Comparison of ENCODE assay signal across 7 cellular contexts in genomic region chr6:159727717-159728440, GRCh38. TPM values are rescaled to one million over a fixed set of nuclear protein-coding genes. Genes with fewer than 3 reads are reported as not detected.
DNase-seq lines count a peak whose midpoint lies in the region; ATAC-seq and TF ChIP-seq lines count a peak whose summit lies in the region.

No MANE protein-coding gene starts in this region.

- H3K4me1 Mint-ChIP-seq in T-cell, result peaks cover 71 to 72% (median 71%) of the 10 kb centered on the region in 3 donors
- H3K4me1 Mint-ChIP-seq in naive thymus-derived CD4-positive, alpha-beta T cell, result peaks cover 36 to 79% (median 68%) of the 10 kb centered on the region in 7 donors

- POLR2A ChIA-PET in GM10248 (lab: Yijun Ruan, JAX), result interaction anchor here (2.3 kb wide), 1 partner anchor 62 kb away, joined by 14 read pairs; the partner anchor contains the start of genes MRPL18 and TCP1
- POLR2A ChIA-PET in T-cell (lab: Charles Lee), result interaction anchor here (0.5 to 2.1 kb wide), 8 partner anchors 10 to 62 kb away, joined by 3 to 11 read pairs (median 6); partner anchors contain the start of genes MRPL18 (in 2 of the 2), TCP1 (in 2 of the 2) and ACAT2 (in 1 of the 2)
- POLR2A ChIA-PET in naive thymus-derived CD4-positive, alpha-beta T cell (lab: Charles Lee), result interaction anchor here (0.6 to 5.8 kb wide), 8 partner anchors 10 to 135 kb away, joined by 3 to 115 read pairs (median 8); partner anchors contain the start of genes ACAT2, MRPL18, SOD2 and TCP1

- H3K4me1 ChIP-seq in naive thymus-derived CD4-positive, alpha-beta T cell (ENCODE audit: control insufficient read depth in 2 of 2, insufficient read depth in 2 of 2, low read length in 2 of 2), result peaks cover 33 to 34% of the 10 kb centered on the region in 2 donors

- no peaks in the 10 kb centered on the region for H3K27me3 Mint-ChIP-seq in T-cell
- peaks cover 0 to 6% (median 0%) of the 10 kb centered on the region in 5 donors for H3K27me3 Mint-ChIP-seq in naive thymus-derived CD4-positive, alpha-beta T cell

- no peaks in the 10 kb centered on the region for H3K9me3 ChIP-seq in naive thymus-derived CD4-positive, alpha-beta T cell (ENCODE audit: control insufficient read depth in 2 of 3, low read length in 3 of 3)

- H3K4me3 ChIP-seq in naive thymus-derived CD4-positive, alpha-beta T cell (ENCODE audit: low read length), result peak overlapping the region; percentile 89

- H3K27ac ChIP-seq in epithelial cell of prostate, result peak overlapping the region; percentile 97
- peak overlapping the region; percentile 91 for H3K27ac ChIP-seq in naive thymus-derived CD4-positive, alpha-beta T cell (ENCODE audit: low read depth, low read length)

- H3K27me3 ChIP-seq in naive thymus-derived CD4-positive, alpha-beta T cell (ENCODE audit: control insufficient read depth in 2 of 2, insufficient read depth in 2 of 2, low read length in 2 of 2), result no peaks in the 10 kb centered on the region

- peaks cover 13% of the 10 kb centered on the region for H3K36me3 Mint-ChIP-seq in T-cell
- peaks cover 5 to 23% (median 8%) of the 10 kb centered on the region in 5 donors for H3K36me3 Mint-ChIP-seq in naive thymus-derived CD4-positive, alpha-beta T cell

- TF ChIP-seq CTCF in GM10248 (IDR thresholded peaks at IDR 0.05; ENCODE audit: control extremely low read depth, extremely low read depth, low read depth, missing control alignments), result no peak
- no peak for TF ChIP-seq CTCF in GM20000 (IDR thresholded peaks at IDR 0.05; ENCODE audit: extremely low read depth, missing control alignments)

- DNase-seq in GM10248 (ENCODE audit: extremely low spot score) (peak; percentile 57), GM20000 (ENCODE audit: low spot score) (peak; percentile 72), T-cell (peak in 16 of 34 experiments; percentile 3 to 45 (median 25)), epithelial cell of prostate (ENCODE audit: low read depth, low spot score) (no peak), NCI-H524 treated with DMSO at 0.1 percent for 48 hours (lab: John Stamatoyannopoulos, UW) (no peak)
- DNase-seq in naive thymus-derived CD4-positive, alpha-beta T cell, result peak in 1 of 9 donors; percentile 31

- intact Hi-C loops in naive thymus-derived CD4-positive, alpha-beta T cell (cut with micrococcal nuclease), result loop anchor here (1.0 to 10.0 kb wide), 13 partner anchors 7 to 1544 kb away; partner anchors contain the start of genes ACAT2 (in 2 of the 2), SOD2 (in 2 of the 2), TCP1 (in 2 of the 2) and AGPAT4 (in 1 of the 2)

- H3K9me3 Mint-ChIP-seq in T-cell, result peaks cover 0 to 5% (median 5%) of the 10 kb centered on the region in 3 donors
- H3K9me3 Mint-ChIP-seq in naive thymus-derived CD4-positive, alpha-beta T cell, result peaks cover 0 to 11% (median 3%) of the 10 kb centered on the region in 11 donors

- ATAC-seq in HG03558 (IDR thresholded peaks at IDR 0.05; ENCODE audit: extremely low read depth, unreplicated experiment) (peak; percentile 15), T-cell (replicated peaks in 1 of 4) (peak; percentile 10 to 31 (median 24))
- ATAC-seq in naive thymus-derived CD4-positive, alpha-beta T cell, result peak; percentile 19

- H3K4me3 Mint-ChIP-seq in T-cell, result peak overlapping the region; percentile 89 to 95 (median 91)
- H3K4me3 Mint-ChIP-seq in naive thymus-derived CD4-positive, alpha-beta T cell, result peak overlapping the region; percentile 85 to 96 (median 92)

- H3K36me3 ChIP-seq in naive thymus-derived CD4-positive, alpha-beta T cell (ENCODE audit: control insufficient read depth in 2 of 3, insufficient read depth in 3 of 3, low read length in 3 of 3), result peaks cover 0 to 5% (median 0%) of the 10 kb centered on the region in 3 experiments

- CTCF ChIA-PET in GM10248 (lab: Yijun Ruan, JAX), result interaction anchor here (1.3 to 2.7 kb wide), 3 partner anchors 8 to 252 kb away, joined by 3 to 22 read pairs (median 7); no protein-coding TSS in a partner anchor
- CTCF ChIA-PET in T-cell (lab: Charles Lee), result interaction anchor here (0.5 to 1.4 kb wide), 5 partner anchors 10 to 60 kb away, joined by 3 to 7 read pairs (median 4); partner anchors contain the start of gene ACAT2 (in 1 of the 2)
- CTCF ChIA-PET in naive thymus-derived CD4-positive, alpha-beta T cell (lab: Charles Lee), result interaction anchor here (1.4 kb wide), 1 partner anchor 36 kb away, joined by 5 read pairs; no protein-coding TSS in a partner anchor

- H3K27ac Mint-ChIP-seq in T-cell, result peak overlapping the region; percentile 91 to 92
- H3K27ac Mint-ChIP-seq in naive thymus-derived CD4-positive, alpha-beta T cell, result peak overlapping the region; percentile 85 to 95 (median 92)

RNA-seq across cellular contexts. Expression of gene WTAP, which starts 0.6 kb away (rescaled TPM):
- total RNA-seq in T-cell, result 100 to 1,000 TPM; 119 to 177 (median 126) TPM
- total RNA-seq in naive thymus-derived CD4-positive, alpha-beta T cell, result 100 to 1,000 TPM; 117 to 152 (median 141) TPM
- polyA plus RNA-seq in naive thymus-derived CD4-positive, alpha-beta T cell, result 100 to 1,000 TPM; 131 to 133 TPM

RNA-seq across cellular contexts. Expression of gene ACAT2, which starts 34.0 kb away (rescaled TPM):
- total RNA-seq in T-cell, result 10 to 100 TPM; 21.5 to 28.2 (median 27.4) TPM
- total RNA-seq in naive thymus-derived CD4-positive, alpha-beta T cell, result 10 to 100 TPM; 18.5 to 53.9 (median 28.0) TPM
- 10 to 100 TPM; 29.1 to 43.1 TPM for polyA plus RNA-seq in naive thymus-derived CD4-positive, alpha-beta T cell

RNA-seq across cellular contexts. Expression of gene SOD2, which starts 34.8 kb away (rescaled TPM):
- 100 to 1,000 TPM in 3 of 5 donors, 10 to 100 TPM in 2; 81.2 to 143 (median 112) TPM for total RNA-seq in T-cell
- total RNA-seq in naive thymus-derived CD4-positive, alpha-beta T cell, result 100 to 1,000 TPM in 4 of 5 experiments, 10 to 100 TPM in 1; 80.2 to 306 (median 105) TPM
- polyA plus RNA-seq in naive thymus-derived CD4-positive, alpha-beta T cell, result 100 to 1,000 TPM; 114 to 128 TPM

Comparison
In these comparisons a context has a peak if more than half of its experiments do, and no peak if none do; other contexts are left out.
1. DNase-seq: peak in GM10248 (single experiment) and GM20000 (single experiment); none in epithelial cell of prostate (single experiment) and NCI-H524 treated with DMSO at 0.1 percent for 48 hours (single experiment).
2. Peak in every context shown above with its lines, with median percentiles within 50 percentile points of each other: ATAC-seq.